10 cellular contexts compared by ENCODE assay signal in genomic region chr3:29759443-29760033, GRCh38.
A peak's percentile ranks its signal among the peaks of the same experiment; 100 is the strongest.
DNase-seq lines count a peak whose midpoint lies in the region; ATAC-seq and TF ChIP-seq lines count a peak whose summit lies in the region.
"Had no signal": no experiment of that assay in that cellular context is flagged by ENCODE, and none has a peak within 500 bp of the region (broad histone marks: within the 10 kb centered on the region; RNA-seq: fewer than 3 reads in every experiment).

No MANE protein-coding gene starts in this region.

- peaks cover 4% of the 10 kb centered on the region for H3K79me1 ChIP-seq in mesenchymal stem cell (replicated peaks; ENCODE audit: low read length, poor library complexity, severe bottlenecking)

- H3K4me1 ChIP-seq in mesenchymal stem cell (ENCODE audit: control insufficient read depth, insufficient read depth, low read depth, low read length) (peaks cover 2% of the 10 kb centered on the region), vagina (peaks cover 33% of the 10 kb centered on the region)

- H2AFZ ChIP-seq in mesenchymal stem cell (ENCODE audit: low read depth, low read length) = no peak overlapping the region

- DNase-seq in NCI-H2107 treated with DMSO at 0.1 percent for 48 hours (lab: John Stamatoyannopoulos, UW; ENCODE audit: unreplicated experiment) (peak; percentile 53), NCI-H2107 (lab: John Stamatoyannopoulos, UW) (no peak), cardiac fibroblast (ENCODE audit: low read depth in 2 of 2) (peak; percentile 73 to 78), mesenchymal stem cell (peak; percentile 63), vagina (ENCODE audit: extremely low spot score in 2 of 2) (no peak), NCI-H82 treated with DMSO at 0.1 percent for 48 hours (lab: John Stamatoyannopoulos, UW; ENCODE audit: unreplicated experiment) (no peak)
- DNase-seq in stimulated activated naive CD8-positive, alpha-beta T cell treated with anti-CD3 and anti-CD28 coated beads, Interleukin-15, amount 100 ng/mL, for 72 hours = no peak
- DNase-seq: activated CD4-positive, CD25-positive, alpha-beta regulatory T cell; effector memory CD8-positive, alpha-beta T cell had no signal

- peak overlapping the region in 1 of 2 experiments; percentile 17 for H2BK12ac ChIP-seq in mesenchymal stem cell (ENCODE audit: low read length in 2 of 2)

- H2BK15ac ChIP-seq in mesenchymal stem cell (ENCODE audit: low read depth, poor library complexity, severe bottlenecking) = no peak overlapping the region

- H2BK5ac ChIP-seq in mesenchymal stem cell (ENCODE audit: low read depth, low read length, poor library complexity, severe bottlenecking) = peak overlapping the region; percentile 11

- no peak overlapping the region for H3K14ac ChIP-seq in mesenchymal stem cell (ENCODE audit: low read length in 2 of 2)

- intact Hi-C loops in vagina (cut with DNase I) = loop anchor here (10.0 kb wide), 3 partner anchors 55 to 845 kb away; partner anchors contain the start of gene RBMS3

- no peak overlapping the region for H4K91ac ChIP-seq in mesenchymal stem cell (ENCODE audit: low read length)

- no peak overlapping the region for H3K23ac ChIP-seq in mesenchymal stem cell (ENCODE audit: low read length in 2 of 2)

- H3K36me3 ChIP-seq in mesenchymal stem cell (ENCODE audit: control insufficient read depth in 1 of 2, insufficient read depth in 2 of 2, low read depth in 1 of 2, low read length in 2 of 2) (no peaks in the 10 kb centered on the region), vagina (no peaks in the 10 kb centered on the region)

- H3K27ac ChIP-seq in mesenchymal stem cell (ENCODE audit: low read length, poor library complexity, severe bottlenecking) (peak overlapping the region; percentile 78), vagina (peak overlapping the region; percentile 65)

- H3K9me3 ChIP-seq in mesenchymal stem cell (ENCODE audit: control insufficient read depth, low read length) = no peaks in the 10 kb centered on the region
- H3K9me3 ChIP-seq in vagina = no peaks in the 10 kb centered on the region

- H2AK5ac ChIP-seq in mesenchymal stem cell (ENCODE audit: low read length, severe bottlenecking) = peak overlapping the region; percentile 27

- H4K8ac ChIP-seq in mesenchymal stem cell (ENCODE audit: low read length) = no peak overlapping the region

- WGBS in mesenchymal stem cell = 82% methylated on average over 9 of the region's 9 CpGs

- no peaks in the 10 kb centered on the region for H3K9me3 Mint-ChIP-seq in stimulated activated naive CD8-positive, alpha-beta T cell treated with anti-CD3 and anti-CD28 coated beads, Interleukin-15, amount 100 ng/mL, for 72 hours
- H3K9me3 Mint-ChIP-seq: effector memory CD8-positive, alpha-beta T cell had no signal

- TF ChIP-seq POLR2A in vagina (IDR thresholded peaks at IDR 0.05) = no peak

- no peak for ATAC-seq in GM19455 (IDR thresholded peaks at IDR 0.05; ENCODE audit: unreplicated experiment)
- ATAC-seq in stimulated activated naive CD8-positive, alpha-beta T cell treated with anti-CD3 and anti-CD28 coated beads, Interleukin-15, amount 100 ng/mL, for 72 hours = no peak
- ATAC-seq: effector memory CD8-positive, alpha-beta T cell had no signal

- peak overlapping the region; percentile 76 for H3K9ac ChIP-seq in mesenchymal stem cell (ENCODE audit: low read length)

- H2BK120ac ChIP-seq in mesenchymal stem cell (ENCODE audit: low read depth, low read length) = peak overlapping the region; percentile 0

- H3K4me1 Mint-ChIP-seq in stimulated activated naive CD8-positive, alpha-beta T cell treated with anti-CD3 and anti-CD28 coated beads, Interleukin-15, amount 100 ng/mL, for 72 hours = no peaks in the 10 kb centered on the region

- no peak overlapping the region for H3K4me3 ChIP-seq in cardiac fibroblast (replicated peaks in 1 of 2; ENCODE audit: low read depth in 2 of 2, low read length in 2 of 2)
- H3K4me3 ChIP-seq in mesenchymal stem cell (ENCODE audit: insufficient read depth in 1 of 2, low read depth in 1 of 2, low read length in 2 of 2) = peak overlapping the region in 1 of 2 experiments; percentile 45
- H3K4me3 ChIP-seq in vagina = no peak overlapping the region

- H3K4me2 ChIP-seq in mesenchymal stem cell (ENCODE audit: low read length, poor library complexity, severe bottlenecking) = no peak overlapping the region

- no peak overlapping the region for H3K27ac Mint-ChIP-seq in stimulated activated naive CD8-positive, alpha-beta T cell treated with anti-CD3 and anti-CD28 coated beads, Interleukin-15, amount 100 ng/mL, for 72 hours
- H3K27ac Mint-ChIP-seq: effector memory CD8-positive, alpha-beta T cell had no signal

- H3K4ac ChIP-seq in mesenchymal stem cell (ENCODE audit: low read depth in 1 of 2, low read length in 2 of 2) = peak overlapping the region in 1 of 2 experiments; percentile 60

- TF ChIP-seq CTCF in cardiac fibroblast (IDR thresholded peaks at IDR 0.05; ENCODE audit: low read depth, low read length) (no peak), vagina (IDR thresholded peaks at IDR 0.05) (no peak)

- H3K27me3 ChIP-seq in mesenchymal stem cell (ENCODE audit: control insufficient read depth in 1 of 2, insufficient read depth in 1 of 2, low read length in 2 of 2) (no peaks in the 10 kb centered on the region), vagina (no peaks in the 10 kb centered on the region)

- H3K4me3 Mint-ChIP-seq in stimulated activated naive CD8-positive, alpha-beta T cell treated with anti-CD3 and anti-CD28 coated beads, Interleukin-15, amount 100 ng/mL, for 72 hours = no peak overlapping the region
- H3K4me3 Mint-ChIP-seq: effector memory CD8-positive, alpha-beta T cell had no signal

- peak overlapping the region in 1 of 2 experiments; percentile 57 for H3K18ac ChIP-seq in mesenchymal stem cell (ENCODE audit: low read depth in 1 of 2, low read length in 2 of 2)

- H3K27me3 Mint-ChIP-seq in stimulated activated naive CD8-positive, alpha-beta T cell treated with anti-CD3 and anti-CD28 coated beads, Interleukin-15, amount 100 ng/mL, for 72 hours = no peaks in the 10 kb centered on the region
- H3K27me3 Mint-ChIP-seq: effector memory CD8-positive, alpha-beta T cell had no signal

Comparison
In these comparisons a context has a peak if more than half of its experiments do, and no peak if none do; other contexts are left out.
1. DNase-seq: peak in NCI-H2107 treated with DMSO at 0.1 percent for 48 hours (single experiment), cardiac fibroblast (2 of 2) and mesenchymal stem cell (single experiment); none in NCI-H2107 (single experiment), vagina (0 of 2), NCI-H82 treated with DMSO at 0.1 percent for 48 hours (single experiment) and stimulated activated naive CD8-positive, alpha-beta T cell treated with anti-CD3 and anti-CD28 coated beads, Interleukin-15, amount 100 ng/mL, for 72 hours (0 of 2).